In genomic region chrX:129736491-129736890, GRCh38 we compare ENCODE assay signal across 25 cellular contexts. TPM values are rescaled to one million over a fixed set of nuclear protein-coding genes. Genes with fewer than 3 reads are reported as not detected.
DNase-seq lines count a peak whose midpoint lies in the region; ATAC-seq and TF ChIP-seq lines count a peak whose summit lies in the region.
"Had no signal": no experiment of that assay in that cellular context is flagged by ENCODE, and none has a peak within 500 bp of the region (broad histone marks: within the 10 kb centered on the region; RNA-seq: fewer than 3 reads in every experiment).

No MANE protein-coding gene starts in this region.

- H3K9me3 Mint-ChIP-seq in activated CD4-positive, alpha-beta T cell treated with anti-CD3 and anti-CD28 coated beads for 36 hours (ENCODE audit: low read depth): peaks cover under 1% of the 10 kb centered on the region
- peaks cover 2% of the 10 kb centered on the region for H3K9me3 Mint-ChIP-seq in activated naive CD8-positive, alpha-beta T cell treated with anti-CD3 and anti-CD28 coated beads, Interleukin-2, amount 10 ng/mL, durations not matched to agents 7 days and 5 days
- peaks cover 0 to 3% (median 0%) of the 10 kb centered on the region in 11 donors for H3K9me3 Mint-ChIP-seq in naive thymus-derived CD4-positive, alpha-beta T cell
- H3K9me3 Mint-ChIP-seq: activated naive CD4-positive, alpha-beta T cell treated with anti-CD3 and anti-CD28 coated beads, Interleukin-2, amount 50 U/mL, for 24 hours had no signal

- H3K36me3 Mint-ChIP-seq in activated CD4-positive, alpha-beta T cell treated with anti-CD3 and anti-CD28 coated beads for 36 hours (ENCODE audit: low read depth): no peaks in the 10 kb centered on the region
- H3K36me3 Mint-ChIP-seq in activated naive CD8-positive, alpha-beta T cell treated with anti-CD3 and anti-CD28 coated beads, Interleukin-2, amount 10 ng/mL, durations not matched to agents 7 days and 5 days: peaks cover 2% of the 10 kb centered on the region
- H3K36me3 Mint-ChIP-seq in naive thymus-derived CD4-positive, alpha-beta T cell: peaks cover 0 to under 1% (median 0%) of the 10 kb centered on the region in 5 donors

- no peaks in the 10 kb centered on the region for H3K27me3 ChIP-seq in naive thymus-derived CD4-positive, alpha-beta T cell (ENCODE audit: control insufficient read depth in 2 of 2, insufficient read depth in 2 of 2, low read length in 2 of 2)
- H3K27me3 ChIP-seq: esophagus muscularis mucosa had no signal

- peak; percentile 13 for DNase-seq in activated CD4-positive, alpha-beta T cell treated with anti-CD3 and anti-CD28 coated beads for 36 hours
- DNase-seq in activated CD4-positive, alpha-beta T cell treated with anti-CD3 and anti-CD28 coated beads, Interleukin-2, amount 50 U/mL, for 4 hours: no peak
- no peak for DNase-seq in activated naive CD8-positive, alpha-beta T cell treated with anti-CD3 and anti-CD28 coated beads, Interleukin-2, amount 10 ng/mL, durations not matched to agents 7 days and 5 days
- DNase-seq in naive thymus-derived CD4-positive, alpha-beta T cell: no peak
- no peak for DNase-seq in NCI-H2107 (lab: John Stamatoyannopoulos, UW)
- no peak for DNase-seq in HEK293T (ENCODE audit: extremely low spot score)
- no peak for DNase-seq in NCI-H2029 (lab: John Stamatoyannopoulos, UW)
- DNase-seq: DMS79; glutamatergic neuron; NCI-H1105 treated with DMSO at 0.1 percent for 48 hours; NCI-H2171 treated with DMSO at 0.1 percent for 48 hours; stimulated activated CD4-positive, alpha-beta T cell treated with anti-CD3 and anti-CD28 coated beads, Interleukin-12 subunit alpha, Interleukin-12 subunit beta, amount 100 ng/mL, for 4 hours; stimulated activated naive CD4-positive, alpha-beta T cell treated with Interleukin-2 at 50 U/mL for 16 hours; trophoblast cell had no signal

- H3K27ac ChIP-seq in KOPT-K1 (ENCODE audit: low read depth, low read length, poor library complexity, severe bottlenecking): peak overlapping the region; percentile 97
- H3K27ac ChIP-seq in naive thymus-derived CD4-positive, alpha-beta T cell (ENCODE audit: low read depth, low read length): no peak overlapping the region
- H3K27ac ChIP-seq: 22Rv1, esophagus muscularis mucosa, KMS-11 had no signal

- peak; percentile 74 for ATAC-seq in activated CD4-positive, alpha-beta T cell treated with anti-CD3 and anti-CD28 coated beads for 36 hours
- ATAC-seq in activated naive CD8-positive, alpha-beta T cell treated with anti-CD3 and anti-CD28 coated beads, Interleukin-2, amount 10 ng/mL, durations not matched to agents 7 days and 5 days (ENCODE audit: low read depth): peak; percentile 77
- ATAC-seq in naive thymus-derived CD4-positive, alpha-beta T cell: peak; percentile 54
- ATAC-seq: SK-N-SH treated with all-trans-retinoic acid at 6 μM for 48 hours had no signal

- no peaks in the 10 kb centered on the region for H3K9me3 ChIP-seq in KOPT-K1 (ENCODE audit: insufficient read depth, low read length, poor library complexity, severe bottlenecking)
- H3K9me3 ChIP-seq in naive thymus-derived CD4-positive, alpha-beta T cell (ENCODE audit: control insufficient read depth in 2 of 3, low read length in 3 of 3): no peaks in the 10 kb centered on the region
- H3K9me3 ChIP-seq: esophagus muscularis mucosa had no signal

- CTCF ChIA-PET in activated CD4-positive, alpha-beta T cell treated with anti-CD3 and anti-CD28 coated beads for 36 hours (lab: Charles Lee): interaction anchor here (1.0 to 2.5 kb wide), 2 partner anchors 10 to 48 kb away, joined by 3 to 11 read pairs; no protein-coding TSS in a partner anchor
- CTCF ChIA-PET in naive thymus-derived CD4-positive, alpha-beta T cell (lab: Charles Lee): no interaction called here
- CTCF ChIA-PET in HEK293T (lab: Yijun Ruan, JAX): no interaction called here

- H3K36me3 ChIP-seq in KOPT-K1 (ENCODE audit: insufficient read depth, low read length): no peaks in the 10 kb centered on the region
- H3K36me3 ChIP-seq in naive thymus-derived CD4-positive, alpha-beta T cell (ENCODE audit: control insufficient read depth in 2 of 3, insufficient read depth in 3 of 3, low read length in 3 of 3): no peaks in the 10 kb centered on the region
- H3K36me3 ChIP-seq: esophagus muscularis mucosa had no signal

- POLR2A ChIA-PET in activated CD4-positive, alpha-beta T cell treated with anti-CD3 and anti-CD28 coated beads for 36 hours (lab: Charles Lee): no interaction called here
- POLR2A ChIA-PET in activated naive CD8-positive, alpha-beta T cell treated with anti-CD3 and anti-CD28 coated beads, Interleukin-2, amount 10 ng/mL, durations not matched to agents 7 days and 5 days (lab: Charles Lee): interaction anchor here (1.3 to 1.8 kb wide), 2 partner anchors 9 to 43 kb away, joined by 5 to 6 read pairs; partner anchors contain the start of gene SASH3
- POLR2A ChIA-PET in naive thymus-derived CD4-positive, alpha-beta T cell (lab: Charles Lee): interaction anchor here (0.5 to 4.7 kb wide), 7 partner anchors 9 to 47 kb away, joined by 3 to 16 read pairs (median 5); partner anchors contain the start of gene SASH3
- POLR2A ChIA-PET in HEK293T (lab: Yijun Ruan, JAX): no interaction called here

- intact Hi-C loops in activated CD4-positive, alpha-beta T cell treated with anti-CD3 and anti-CD28 coated beads for 36 hours (cut with DNase I, micrococcal nuclease): loop anchor here in 1 of 2 experiments (10.0 kb wide), 1 partner anchor 132 kb away; no protein-coding TSS in a partner anchor
- intact Hi-C loops in naive thymus-derived CD4-positive, alpha-beta T cell (cut with micrococcal nuclease): loop anchor here in 1 of 2 donors (2.0 kb wide), 1 partner anchor 86 kb away; no protein-coding TSS in a partner anchor

- peaks cover 20% of the 10 kb centered on the region for H3K4me1 Mint-ChIP-seq in activated CD4-positive, alpha-beta T cell treated with anti-CD3 and anti-CD28 coated beads for 36 hours
- peaks cover 26% of the 10 kb centered on the region for H3K4me1 Mint-ChIP-seq in activated naive CD8-positive, alpha-beta T cell treated with anti-CD3 and anti-CD28 coated beads, Interleukin-2, amount 10 ng/mL, durations not matched to agents 7 days and 5 days
- peaks cover 12 to 44% (median 22%) of the 10 kb centered on the region in 7 donors for H3K4me1 Mint-ChIP-seq in naive thymus-derived CD4-positive, alpha-beta T cell

- no peaks in the 10 kb centered on the region for H3K27me3 Mint-ChIP-seq in activated CD4-positive, alpha-beta T cell treated with anti-CD3 and anti-CD28 coated beads for 36 hours
- no peaks in the 10 kb centered on the region for H3K27me3 Mint-ChIP-seq in activated naive CD8-positive, alpha-beta T cell treated with anti-CD3 and anti-CD28 coated beads, Interleukin-2, amount 10 ng/mL, durations not matched to agents 7 days and 5 days
- H3K27me3 Mint-ChIP-seq in naive thymus-derived CD4-positive, alpha-beta T cell: no peaks in the 10 kb centered on the region
- H3K27me3 Mint-ChIP-seq: activated naive CD4-positive, alpha-beta T cell treated with anti-CD3 and anti-CD28 coated beads, Interleukin-2, amount 50 U/mL, for 24 hours had no signal

- peaks cover 8 to 21% of the 10 kb centered on the region in 2 donors for H3K4me1 ChIP-seq in naive thymus-derived CD4-positive, alpha-beta T cell (ENCODE audit: control insufficient read depth in 2 of 2, insufficient read depth in 2 of 2, low read length in 2 of 2)
- H3K4me1 ChIP-seq: esophagus muscularis mucosa had no signal

- no peak overlapping the region for H3K4me3 ChIP-seq in naive thymus-derived CD4-positive, alpha-beta T cell (ENCODE audit: low read length)
- H3K4me3 ChIP-seq: esophagus muscularis mucosa had no signal

- H3K4me3 Mint-ChIP-seq in activated CD4-positive, alpha-beta T cell treated with anti-CD3 and anti-CD28 coated beads for 36 hours: no peak overlapping the region
- H3K4me3 Mint-ChIP-seq in activated naive CD8-positive, alpha-beta T cell treated with anti-CD3 and anti-CD28 coated beads, Interleukin-2, amount 10 ng/mL, durations not matched to agents 7 days and 5 days: peak overlapping the region; percentile 49
- peak overlapping the region in 8 of 10 donors; percentile 23 to 61 (median 36) for H3K4me3 Mint-ChIP-seq in naive thymus-derived CD4-positive, alpha-beta T cell
- H3K4me3 Mint-ChIP-seq: activated naive CD4-positive, alpha-beta T cell treated with anti-CD3 and anti-CD28 coated beads, Interleukin-2, amount 50 U/mL, for 24 hours; neural crest cell had no signal

- no peak overlapping the region for H3K27ac Mint-ChIP-seq in activated CD4-positive, alpha-beta T cell treated with anti-CD3 and anti-CD28 coated beads for 36 hours
- peak overlapping the region; percentile 61 for H3K27ac Mint-ChIP-seq in activated naive CD8-positive, alpha-beta T cell treated with anti-CD3 and anti-CD28 coated beads, Interleukin-2, amount 10 ng/mL, durations not matched to agents 7 days and 5 days
- H3K27ac Mint-ChIP-seq in naive thymus-derived CD4-positive, alpha-beta T cell: peak overlapping the region in 6 of 9 donors; percentile 28 to 82 (median 59)
- H3K27ac Mint-ChIP-seq: activated naive CD4-positive, alpha-beta T cell treated with anti-CD3 and anti-CD28 coated beads, Interleukin-2, amount 50 U/mL, for 24 hours had no signal

TF ChIP-seq in HEK293T, 16 proteins besides CTCF, POLR2A, EP300 and RAD21 (continues in another document):
- TF ChIP-seq LEF1 (IDR thresholded peaks at IDR 0.05; ENCODE audit: borderline replicate concordance): no peak
- no peak for TF ChIP-seq BHLHE40 (IDR thresholded peaks at IDR 0.05; ENCODE audit: borderline replicate concordance)
- TF ChIP-seq PKNOX1 (IDR thresholded peaks at IDR 0.05): no peak

RNA-seq across cellular contexts. Expression of gene XPNPEP2, which starts 2.3 kb away (rescaled TPM):
- under 1 TPM; 0.43 to 0.63 TPM for total RNA-seq in activated CD4-positive, alpha-beta T cell treated with anti-CD3 and anti-CD28 coated beads for 36 hours
- total RNA-seq in activated naive CD8-positive, alpha-beta T cell treated with anti-CD3 and anti-CD28 coated beads, Interleukin-2, amount 10 ng/mL, durations not matched to agents 7 days and 5 days: under 1 TPM; 0.65 to 0.67 TPM
- total RNA-seq in naive thymus-derived CD4-positive, alpha-beta T cell: under 1 TPM in 3 of 5 experiments, not detected in 2; 0.13 to 0.82 (median 0.29) TPM
- not detected for polyA plus RNA-seq in naive thymus-derived CD4-positive, alpha-beta T cell
- total RNA-seq: bronchial epithelial cell, pulmonary artery endothelial cell had no signal

RNA-seq across cellular contexts. Expression of gene SASH3, which starts 43.3 kb away (rescaled TPM):
- total RNA-seq in activated CD4-positive, alpha-beta T cell treated with anti-CD3 and anti-CD28 coated beads for 36 hours: 100 to 1,000 TPM; 118 to 126 TPM
- total RNA-seq in activated naive CD8-positive, alpha-beta T cell treated with anti-CD3 and anti-CD28 coated beads, Interleukin-2, amount 10 ng/mL, durations not matched to agents 7 days and 5 days: 100 to 1,000 TPM; 239 to 241 TPM
- total RNA-seq in naive thymus-derived CD4-positive, alpha-beta T cell: 100 to 1,000 TPM in 4 of 5 experiments, 10 to 100 TPM in 1; 71.8 to 262 (median 156) TPM
- polyA plus RNA-seq in naive thymus-derived CD4-positive, alpha-beta T cell: 100 to 1,000 TPM in 1 of 2 donors, 10 to 100 TPM in 1; 85.3 to 209 TPM
- total RNA-seq: bronchial epithelial cell, H4, neural crest cell, pulmonary artery endothelial cell had no signal
- polyA plus RNA-seq: BJ had no signal

Comparison
In these comparisons a context has a peak if more than half of its experiments do, and no peak if none do; other contexts are left out.
1. POLR2A ChIA-PET loops: an anchor here in activated naive CD8-positive, alpha-beta T cell treated with anti-CD3 and anti-CD28 coated beads, Interleukin-2, amount 10 ng/mL, durations not matched to agents 7 days and 5 days (1.3 to 1.8 kb wide) and naive thymus-derived CD4-positive, alpha-beta T cell (0.5 to 4.7 kb wide); none called in activated CD4-positive, alpha-beta T cell treated with anti-CD3 and anti-CD28 coated beads for 36 hours and HEK293T.